In genomic region chr10:62243647-62243997, GRCh38 we compare ENCODE assay signal across 8 cellular contexts. TPM values are rescaled to one million over a fixed set of nuclear protein-coding genes. Genes with fewer than 3 reads are reported as not detected.
DNase-seq lines count a peak whose midpoint lies in the region; ATAC-seq and TF ChIP-seq lines count a peak whose summit lies in the region.

No MANE protein-coding gene starts in this region.

- TF ChIP-seq POLR2A in adrenal gland (IDR thresholded peaks at IDR 0.05) = no peak

- peak overlapping the region in 1 of 3 donors; percentile 8 for H3K9ac ChIP-seq in skeletal muscle tissue (ENCODE audit: low read depth in 1 of 3, low read length in 3 of 3)

- H3K27ac Mint-ChIP-seq in activated CD4-positive, alpha-beta T cell treated with anti-CD3 and anti-CD28 coated beads, Interleukin-2, amount 10 ng/mL, durations not matched to agents 7 days and 5 days = peak overlapping the region; percentile 83

- peak; percentile 60 for ATAC-seq in HG03097 (IDR thresholded peaks at IDR 0.05; ENCODE audit: low FRiP score, unreplicated experiment)
- no peak for ATAC-seq in foreskin keratinocyte

- POLR2A ChIA-PET in activated CD4-positive, alpha-beta T cell treated with anti-CD3 and anti-CD28 coated beads, Interleukin-2, amount 10 ng/mL, durations not matched to agents 7 days and 5 days (lab: Charles Lee) = interaction anchor here (0.6 to 0.7 kb wide), 2 partner anchors 174 to 190 kb away, joined by 3 read pairs; no protein-coding TSS in a partner anchor

- H3K27me3 Mint-ChIP-seq in activated CD4-positive, alpha-beta T cell treated with anti-CD3 and anti-CD28 coated beads, Interleukin-2, amount 10 ng/mL, durations not matched to agents 7 days and 5 days = no peaks in the 10 kb centered on the region

- H3K4me1 ChIP-seq in adrenal gland (replicated peaks in 1 of 2) (peaks cover 0 to 6% of the 10 kb centered on the region in 2 donors), skeletal muscle tissue (ENCODE audit: control insufficient read depth in 3 of 3, insufficient read depth in 3 of 3, low read length in 3 of 3) (peaks cover 0 to 5% (median 4%) of the 10 kb centered on the region in 3 donors), foreskin keratinocyte (peaks cover 15% of the 10 kb centered on the region)

- peaks cover 5% of the 10 kb centered on the region for H3K36me3 Mint-ChIP-seq in activated CD4-positive, alpha-beta T cell treated with anti-CD3 and anti-CD28 coated beads, Interleukin-2, amount 10 ng/mL, durations not matched to agents 7 days and 5 days (ENCODE audit: low read depth)

- peak overlapping the region in 2 of 4 donors; percentile 4 to 8 for H3K4me3 ChIP-seq in adrenal gland
- H3K4me3 ChIP-seq in skeletal muscle tissue (ENCODE audit: low read length in 3 of 3) = peak overlapping the region in 2 of 3 donors; percentile 42 to 44

- no peak for DNase-seq in activated CD4-positive, alpha-beta T cell treated with anti-CD3 and anti-CD28 coated beads, Interleukin-2, amount 10 ng/mL, durations not matched to agents 7 days and 5 days
- DNase-seq in activated CD4-positive, alpha-beta T cell treated with anti-CD3 and anti-CD28 coated beads for 1 hour = no peak
- DNase-seq in adrenal gland (no peak), NCI-H774 (lab: John Stamatoyannopoulos, UW) (no peak), foreskin keratinocyte (no peak), GDM1 (lab: John Stamatoyannopoulos, UW) (no peak)

- TF ChIP-seq CTCF in adrenal gland (IDR thresholded peaks at IDR 0.05) = no peak
- no peak for TF ChIP-seq CTCF in foreskin keratinocyte (conservative IDR thresholded peaks at IDR 0.05)

- peak overlapping the region; percentile 35 for H3K4me3 Mint-ChIP-seq in activated CD4-positive, alpha-beta T cell treated with anti-CD3 and anti-CD28 coated beads, Interleukin-2, amount 10 ng/mL, durations not matched to agents 7 days and 5 days

- 72 to 93% (median 84%) methylated on average over 2 of the region's 2 CpGs for WGBS in adrenal gland, 4 donors

- intact Hi-C loops in adrenal gland (cut with DNase I) = loop anchor here (10.0 kb wide), 3 partner anchors 199 to 489 kb away; partner anchors contain the start of gene ARID5B (in 1 of the 2)

- H3K27ac ChIP-seq in adrenal gland (peak overlapping the region in 3 of 5 donors; percentile 46 to 69 (median 63)), skeletal muscle tissue (ENCODE audit: low read depth, low read length) (peak overlapping the region; percentile 31), foreskin keratinocyte (no peak overlapping the region)

- H3K9me3 Mint-ChIP-seq in activated CD4-positive, alpha-beta T cell treated with anti-CD3 and anti-CD28 coated beads, Interleukin-2, amount 10 ng/mL, durations not matched to agents 7 days and 5 days = no peaks in the 10 kb centered on the region

- H3K36me3 ChIP-seq in adrenal gland (replicated peaks in 1 of 2) (no peaks in the 10 kb centered on the region), skeletal muscle tissue (ENCODE audit: control insufficient read depth in 3 of 3, insufficient read depth in 3 of 3, low read length in 3 of 3) (no peaks in the 10 kb centered on the region)

- peaks cover 0 to 8% (median 0%) of the 10 kb centered on the region in 3 donors for H3K9me3 ChIP-seq in adrenal gland (replicated peaks in 1 of 3)
- H3K9me3 ChIP-seq in skeletal muscle tissue (ENCODE audit: control insufficient read depth in 3 of 3, low read length in 3 of 3) = no peaks in the 10 kb centered on the region

- CTCF ChIA-PET in activated CD4-positive, alpha-beta T cell treated with anti-CD3 and anti-CD28 coated beads, Interleukin-2, amount 10 ng/mL, durations not matched to agents 7 days and 5 days (lab: Charles Lee) = interaction anchor here (1.3 to 4.6 kb wide), 5 partner anchors 61 to 347 kb away, joined by 3 to 51 read pairs (median 7); no protein-coding TSS in a partner anchor

- H3K4me1 Mint-ChIP-seq in activated CD4-positive, alpha-beta T cell treated with anti-CD3 and anti-CD28 coated beads, Interleukin-2, amount 10 ng/mL, durations not matched to agents 7 days and 5 days = peaks cover 43% of the 10 kb centered on the region

- H3K27me3 ChIP-seq in adrenal gland (peaks cover 15% of the 10 kb centered on the region), skeletal muscle tissue (ENCODE audit: control insufficient read depth in 3 of 3, insufficient read depth in 3 of 3, low read length in 3 of 3) (no peaks in the 10 kb centered on the region), foreskin keratinocyte (no peaks in the 10 kb centered on the region)

RNA-seq across cellular contexts. Expression of gene RTKN2, which starts 25.0 kb away (rescaled TPM):
- total RNA-seq in activated CD4-positive, alpha-beta T cell treated with anti-CD3 and anti-CD28 coated beads, Interleukin-2, amount 10 ng/mL, durations not matched to agents 7 days and 5 days = 1 to 10 TPM; 8.5 to 8.8 TPM
- total RNA-seq in adrenal gland (under 1 TPM in 4 of 8 donors, not detected in 4; 0.07 to 0.25 (median 0.13) TPM), skeletal muscle tissue (2.1 TPM), foreskin keratinocyte (1.8 and 2.6 TPM in 2 replicates)
- polyA plus RNA-seq in adrenal gland (under 1 TPM; 0.07 to 0.08 (median 0.07) TPM), foreskin keratinocyte (1.1 and 1.3 TPM in 2 replicates)
